In the genomic region with DNA sequence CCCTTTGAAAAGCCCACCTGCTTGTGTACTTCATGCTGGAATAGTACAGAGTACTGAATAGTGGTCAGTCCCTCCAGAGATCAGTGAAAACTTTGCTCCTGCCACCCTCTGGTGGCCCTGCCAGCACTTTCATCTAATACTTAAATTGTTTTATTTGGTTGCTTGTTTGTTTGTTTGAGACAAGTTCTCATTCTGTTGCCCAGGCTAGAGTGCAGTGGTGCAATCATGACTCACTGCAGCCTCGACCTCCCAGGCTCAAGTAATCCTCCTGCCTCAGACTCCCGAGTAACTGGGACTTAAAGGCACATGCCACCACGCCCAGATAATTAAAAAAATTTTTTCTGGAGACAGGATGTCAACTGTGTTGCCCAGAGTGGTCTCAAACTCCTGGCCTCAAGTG, we compare ENCODE assay signal across 14 cellular contexts. TPM values are rescaled to one million over a fixed set of nuclear protein-coding genes. Genes with fewer than 3 reads are reported as not detected.
DNase-seq lines count a peak whose midpoint lies in the region; ATAC-seq, FAIRE-seq and TF ChIP-seq lines count a peak whose summit lies in the region.
"Had no signal": no experiment of that assay in that cellular context is flagged by ENCODE, and none has a peak within 500 bp of the region (broad histone marks: within the 10 kb centered on the region; RNA-seq: fewer than 3 reads in every experiment).

No MANE protein-coding gene starts in this region.

- peaks cover 38% of the 10 kb centered on the region for H3K36me3 Mint-ChIP-seq in activated T-helper 2 cell treated with anti-CD3 and anti-CD28 coated beads, Interferon-gamma antibody, Interleukin-2, Interleukin-4, amounts not matched to agents 10 μg/mL and 5 μg/mL and 100 μg/mL, durations not matched to agents 14 hours and 24 hours and 36 hours (ENCODE audit: low read depth)

- H3K27me3 ChIP-seq in BJ (ENCODE audit: control insufficient read depth, insufficient read depth, low read length) = no peaks in the 10 kb centered on the region

- CTCF ChIA-PET in BJ (lab: Yijun Ruan, JAX) = interaction anchor here (1.5 kb wide), 1 partner anchor 10 kb away, joined by 11 read pairs; the partner anchor contains the start of gene FAM83D

- peak overlapping the region; percentile 25 for H3K27ac Mint-ChIP-seq in activated T-helper 2 cell treated with anti-CD3 and anti-CD28 coated beads, Interferon-gamma antibody, Interleukin-2, Interleukin-4, amounts not matched to agents 10 μg/mL and 5 μg/mL and 100 μg/mL, durations not matched to agents 14 hours and 24 hours and 36 hours

- DNase-seq in BJ (ENCODE audit: low read depth) (no peak), HTR-8/SVneo (ENCODE audit: insufficient read length, low spot score) (peak; percentile 45), iris pigment epithelial cell (ENCODE audit: low read depth) (peak; percentile 47), kidney (no peak), H54 (ENCODE audit: insufficient read length, low spot score) (no peak), GOT3 (lab: John Stamatoyannopoulos, UW) (no peak)
- no peak for DNase-seq in activated T-helper 2 cell treated with anti-CD3 and anti-CD28 coated beads, Interferon-gamma antibody, Interleukin-2, Interleukin-4, amounts not matched to agents 10 μg/mL and 5 μg/mL and 100 μg/mL, durations not matched to agents 14 hours and 24 hours and 36 hours (ENCODE audit: low spot score)
- DNase-seq: activated T-cell treated with anti-CD3 and anti-CD28 coated beads, Interleukin-2, amount 50 U/mL, for 1 hour; DMS79 treated with DMSO at 0.1 percent for 48 hours; left ventricle myocardium superior; NCI-H1105 had no signal

- TF ChIP-seq POLR2A in H54 (IDR thresholded peaks at IDR 0.05; ENCODE audit: low read depth, low read length) = no peak

- H3K4me1 Mint-ChIP-seq in activated T-helper 2 cell treated with anti-CD3 and anti-CD28 coated beads, Interferon-gamma antibody, Interleukin-2, Interleukin-4, amounts not matched to agents 10 μg/mL and 5 μg/mL and 100 μg/mL, durations not matched to agents 14 hours and 24 hours and 36 hours (ENCODE audit: low read depth) = peaks cover 45% of the 10 kb centered on the region

- no peak overlapping the region for H3K4me3 Mint-ChIP-seq in activated T-helper 2 cell treated with anti-CD3 and anti-CD28 coated beads, Interferon-gamma antibody, Interleukin-2, Interleukin-4, amounts not matched to agents 10 μg/mL and 5 μg/mL and 100 μg/mL, durations not matched to agents 14 hours and 24 hours and 36 hours (ENCODE audit: low read depth)

- no peak overlapping the region for H3K4me3 ChIP-seq in BJ (ENCODE audit: low read depth, low read length)
- no peak overlapping the region for H3K4me3 ChIP-seq in kidney (ENCODE audit: low read length in 2 of 2)
- H3K4me3 ChIP-seq: SK-N-MC, skin epidermis had no signal

- no peak overlapping the region for H3K27ac ChIP-seq in kidney (ENCODE audit: low read depth in 2 of 2, low read length in 2 of 2)
- H3K27ac ChIP-seq: SK-N-MC, skin epidermis had no signal

- intact Hi-C loops in activated T-helper 2 cell treated with anti-CD3 and anti-CD28 coated beads, Interferon-gamma antibody, Interleukin-2, Interleukin-4, amounts not matched to agents 10 μg/mL and 5 μg/mL and 100 μg/mL, durations not matched to agents 14 hours and 24 hours and 36 hours (cut with micrococcal nuclease) = no loop called here
- intact Hi-C loops in kidney (cut with DNase I) = no loop called here

- H3K27me3 Mint-ChIP-seq in activated T-helper 2 cell treated with anti-CD3 and anti-CD28 coated beads, Interferon-gamma antibody, Interleukin-2, Interleukin-4, amounts not matched to agents 10 μg/mL and 5 μg/mL and 100 μg/mL, durations not matched to agents 14 hours and 24 hours and 36 hours (ENCODE audit: low read depth) = no peaks in the 10 kb centered on the region

- H3K9me3 ChIP-seq in kidney (ENCODE audit: control insufficient read depth in 1 of 2, low read length in 2 of 2) = no peaks in the 10 kb centered on the region

- H3K4me1 ChIP-seq in kidney (ENCODE audit: control insufficient read depth in 1 of 2, insufficient read depth in 1 of 2, low read depth in 1 of 2, low read length in 2 of 2) = peaks cover 0 to 3% of the 10 kb centered on the region in 2 donors

- no peaks in the 10 kb centered on the region for H3K9me3 Mint-ChIP-seq in activated T-helper 2 cell treated with anti-CD3 and anti-CD28 coated beads, Interferon-gamma antibody, Interleukin-2, Interleukin-4, amounts not matched to agents 10 μg/mL and 5 μg/mL and 100 μg/mL, durations not matched to agents 14 hours and 24 hours and 36 hours

- FAIRE-seq in HTR-8/SVneo (lab: Jason Lieb, UNC) (no peak), kidney (lab: Jason Lieb, UNC) (no peak), H54 (lab: Jason Lieb, UNC) (no peak)

- TF ChIP-seq CTCF in BJ (IDR thresholded peaks at IDR 0.05; ENCODE audit: insufficient read depth, low read depth, low read length) (peak; percentile 21; the same call in 1 of the 2 replicates), kidney (IDR thresholded peaks at IDR 0.05; ENCODE audit: borderline replicate concordance, extremely low read depth, insufficient read depth) (no peak)

- ATAC-seq in HG03354 (IDR thresholded peaks at IDR 0.05; ENCODE audit: poor library complexity, severe bottlenecking, unreplicated experiment) = no peak
- ATAC-seq: left ventricle myocardium superior had no signal

- H3K9ac ChIP-seq in kidney (ENCODE audit: low read length in 2 of 2) = no peak overlapping the region

- H3K36me3 ChIP-seq in BJ (ENCODE audit: control insufficient read depth, insufficient read depth, low read length) = no peaks in the 10 kb centered on the region
- no peaks in the 10 kb centered on the region for H3K36me3 ChIP-seq in kidney (ENCODE audit: control insufficient read depth in 1 of 2, insufficient read depth in 2 of 2, low read length in 2 of 2)

- POLR2A ChIA-PET in BJ (lab: Charles Lee) = no interaction called here

RNA-seq across cellular contexts. Expression of gene FAM83D, which starts 9.1 kb away (rescaled TPM):
- polyA plus RNA-seq in BJ (2011; rRNA removed) (26.6 and 40.1 TPM in 2 replicates), kidney (ENCODE audit: insufficient read depth, low read depth, low replicate concordance) (1.2 TPM)
- polyA minus RNA-seq in BJ (2011; rRNA and poly(A)+ RNA removed) = 16.1 and 16.4 TPM in 2 replicates
- 15.4 and 15.6 TPM in 2 replicates for total RNA-seq in activated T-helper 2 cell treated with anti-CD3 and anti-CD28 coated beads, Interferon-gamma antibody, Interleukin-2, Interleukin-4, amounts not matched to agents 10 μg/mL and 5 μg/mL and 100 μg/mL, durations not matched to agents 14 hours and 24 hours and 36 hours
- 0.79 TPM for total RNA-seq in kidney

RNA-seq across cellular contexts. Expression of gene DHX35, which starts 26.9 kb away (rescaled TPM):
- 12.1 and 14.5 TPM in 2 replicates for polyA plus RNA-seq in BJ (2011; rRNA removed)
- 4.9 and 8.2 TPM in 2 replicates for polyA minus RNA-seq in BJ (2011; rRNA and poly(A)+ RNA removed)
- total RNA-seq in activated T-helper 2 cell treated with anti-CD3 and anti-CD28 coated beads, Interferon-gamma antibody, Interleukin-2, Interleukin-4, amounts not matched to agents 10 μg/mL and 5 μg/mL and 100 μg/mL, durations not matched to agents 14 hours and 24 hours and 36 hours = 14.8 and 15.3 TPM in 2 replicates
- total RNA-seq in kidney = 11.0 TPM
- polyA plus RNA-seq in kidney (ENCODE audit: insufficient read depth, low read depth, low replicate concordance) = 6.9 TPM

Comparison
In these comparisons a context has a peak if more than half of its experiments do, and no peak if none do; other contexts are left out.
1. DNase-seq: peak in HTR-8/SVneo (single experiment) and iris pigment epithelial cell (single experiment); none in BJ (single experiment), activated T-helper 2 cell treated with anti-CD3 and anti-CD28 coated beads, Interferon-gamma antibody, Interleukin-2, Interleukin-4, amounts not matched to agents 10 μg/mL and 5 μg/mL and 100 μg/mL, durations not matched to agents 14 hours and 24 hours and 36 hours (single experiment), kidney (single experiment), H54 (single experiment) and GOT3 (single experiment).